Comparison of ENCODE assay signal across 1 cellular context in the genomic region with DNA sequence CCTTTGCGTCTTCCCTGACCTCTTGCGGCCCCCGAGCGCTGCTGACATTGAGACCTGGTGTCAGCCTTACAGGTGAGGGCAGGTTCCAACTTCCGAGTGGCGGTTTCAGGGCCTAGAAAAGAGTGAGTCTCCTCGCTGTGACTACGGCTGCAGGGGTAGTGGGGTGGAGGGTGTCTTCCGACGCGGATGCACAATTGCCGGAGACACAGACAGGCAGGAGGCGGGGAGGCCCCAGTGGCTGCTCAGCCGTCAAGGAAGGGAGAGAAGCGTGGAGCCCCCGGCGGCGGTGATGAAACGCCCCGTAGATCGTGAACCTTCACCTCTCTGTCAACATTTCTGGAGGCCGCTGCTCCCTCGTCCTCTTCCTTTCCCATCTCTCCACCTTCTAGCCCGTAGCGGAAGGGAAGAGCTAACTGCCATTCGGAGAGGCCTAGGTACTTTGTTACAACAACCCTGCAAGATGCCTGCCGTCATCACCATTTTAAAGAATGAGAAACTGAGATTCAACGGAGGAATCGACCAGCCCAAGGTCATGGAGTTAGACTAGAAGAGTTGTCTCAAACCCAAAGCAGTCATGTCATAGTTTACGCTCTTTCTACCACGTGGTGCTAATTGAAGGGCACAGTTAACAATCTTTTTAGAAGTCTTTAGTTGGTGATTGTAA.
TF ChIP-seq lines count a peak whose summit lies in the region.

No MANE protein-coding gene starts in this region.

TF ChIP-seq in WTC11, 78 proteins besides CTCF, POLR2A, EP300 and RAD21 (continued from another document):
- TF ChIP-seq ARID4B (CRISPR knock-in tag; IDR thresholded peaks at IDR 0.05; ENCODE audit: borderline replicate concordance), result no peak
- no peak for TF ChIP-seq CREM (CRISPR knock-in tag; IDR thresholded peaks at IDR 0.05)
- TF ChIP-seq CBFB (CRISPR knock-in tag; IDR thresholded peaks at IDR 0.05; ENCODE audit: low read depth), result no peak
- no peak for TF ChIP-seq TEAD1 (CRISPR knock-in tag; IDR thresholded peaks at IDR 0.05)
- TF ChIP-seq TEAD4 (CRISPR knock-in tag; IDR thresholded peaks at IDR 0.05), result 0 out of 2 replicates have a peak, but pooled peaks have one; percentile 17
- TF ChIP-seq ATF3 (CRISPR knock-in tag; conservative IDR thresholded peaks at IDR 0.05), result no peak
- 0 out of 2 replicates have a peak, but pooled peaks have one; percentile 39 for TF ChIP-seq KAT7 (CRISPR knock-in tag; IDR thresholded peaks at IDR 0.05; ENCODE audit: borderline replicate concordance)
- TF ChIP-seq ZNF232 (CRISPR knock-in tag; IDR thresholded peaks at IDR 0.05), result peak; percentile 69; the same call in 1 of the 2 replicates
- TF ChIP-seq FOXJ3 (CRISPR knock-in tag; IDR thresholded peaks at IDR 0.05; ENCODE audit: borderline replicate concordance), result no peak
- no peak for TF ChIP-seq GTF2I (CRISPR knock-in tag; conservative IDR thresholded peaks at IDR 0.05)
- TF ChIP-seq, protein P1, sequence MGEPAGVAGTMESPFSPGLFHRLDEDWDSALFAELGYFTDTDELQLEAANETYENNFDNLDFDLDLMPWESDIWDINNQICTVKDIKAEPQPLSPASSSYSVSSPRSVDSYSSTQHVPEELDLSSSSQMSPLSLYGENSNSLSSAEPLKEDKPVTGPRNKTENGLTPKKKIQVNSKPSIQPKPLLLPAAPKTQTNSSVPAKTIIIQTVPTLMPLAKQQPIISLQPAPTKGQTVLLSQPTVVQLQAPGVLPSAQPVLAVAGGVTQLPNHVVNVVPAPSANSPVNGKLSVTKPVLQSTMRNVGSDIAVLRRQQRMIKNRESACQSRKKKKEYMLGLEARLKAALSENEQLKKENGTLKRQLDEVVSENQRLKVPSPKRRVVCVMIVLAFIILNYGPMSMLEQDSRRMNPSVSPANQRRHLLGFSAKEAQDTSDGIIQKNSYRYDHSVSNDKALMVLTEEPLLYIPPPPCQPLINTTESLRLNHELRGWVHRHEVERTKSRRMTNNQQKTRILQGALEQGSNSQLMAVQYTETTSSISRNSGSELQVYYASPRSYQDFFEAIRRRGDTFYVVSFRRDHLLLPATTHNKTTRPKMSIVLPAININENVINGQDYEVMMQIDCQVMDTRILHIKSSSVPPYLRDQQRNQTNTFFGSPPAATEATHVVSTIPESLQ (CRISPR knock-in tag; IDR thresholded peaks at IDR 0.05), result no peak
- no peak for TF ChIP-seq PRRX2 (CRISPR knock-in tag; IDR thresholded peaks at IDR 0.05)
- TF ChIP-seq ETV6 (CRISPR knock-in tag; IDR thresholded peaks at IDR 0.05), result no peak
- no peak for TF ChIP-seq SP1 (CRISPR knock-in tag; conservative IDR thresholded peaks at IDR 0.05)
- no peak for TF ChIP-seq CREB1 (CRISPR knock-in tag; IDR thresholded peaks at IDR 0.05)
- TF ChIP-seq JAZF1 (CRISPR knock-in tag; IDR thresholded peaks at IDR 0.05), result no peak
- no peak for TF ChIP-seq ZNF512 (CRISPR knock-in tag; IDR thresholded peaks at IDR 0.05; ENCODE audit: borderline replicate concordance)
- peak; percentile 82; the same call in 1 of the 2 replicates for TF ChIP-seq FOXP1 (CRISPR knock-in tag; IDR thresholded peaks at IDR 0.05; ENCODE audit: borderline replicate concordance)
- TF ChIP-seq, protein P2, sequence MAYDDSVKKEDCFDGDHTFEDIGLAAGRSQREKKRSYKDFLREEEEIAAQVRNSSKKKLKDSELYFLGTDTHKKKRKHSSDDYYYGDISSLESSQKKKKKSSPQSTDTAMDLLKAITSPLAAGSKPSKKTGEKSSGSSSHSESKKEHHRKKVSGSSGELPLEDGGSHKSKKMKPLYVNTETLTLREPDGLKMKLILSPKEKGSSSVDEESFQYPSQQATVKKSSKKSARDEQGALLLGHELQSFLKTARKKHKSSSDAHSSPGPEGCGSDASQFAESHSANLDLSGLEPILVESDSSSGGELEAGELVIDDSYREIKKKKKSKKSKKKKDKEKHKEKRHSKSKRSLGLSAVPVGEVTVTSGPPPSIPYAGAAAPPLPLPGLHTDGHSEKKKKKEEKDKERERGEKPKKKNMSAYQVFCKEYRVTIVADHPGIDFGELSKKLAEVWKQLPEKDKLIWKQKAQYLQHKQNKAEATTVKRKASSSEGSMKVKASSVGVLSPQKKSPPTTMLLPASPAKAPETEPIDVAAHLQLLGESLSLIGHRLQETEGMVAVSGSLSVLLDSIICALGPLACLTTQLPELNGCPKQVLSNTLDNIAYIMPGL (CRISPR knock-in tag; IDR thresholded peaks at IDR 0.05), result peak; percentile 53; the same call in 1 of the 2 replicates
- no peak for TF ChIP-seq ZNF138 (CRISPR knock-in tag; conservative IDR thresholded peaks at IDR 0.05)
- no peak for TF ChIP-seq ZNF121 (CRISPR knock-in tag; IDR thresholded peaks at IDR 0.05)
- TF ChIP-seq MAX (CRISPR knock-in tag; IDR thresholded peaks at IDR 0.05), result no peak
- no peak for TF ChIP-seq FOXK1 (CRISPR knock-in tag; IDR thresholded peaks at IDR 0.05)
- TF ChIP-seq GRHL2 (CRISPR knock-in tag; IDR thresholded peaks at IDR 0.05; ENCODE audit: insufficient replicate concordance, severe bottlenecking), result no peak
- 0 out of 2 replicates have a peak, but pooled peaks have one; percentile 2 for TF ChIP-seq USF2 (CRISPR knock-in tag; IDR thresholded peaks at IDR 0.05)
TF ChIP-seq in WTC11: peak in this region for 9.
